24 cellular contexts compared by ENCODE assay signal in genomic region chr2:31660812-31661335, GRCh38.
"Had no signal": no experiment of that assay in that cellular context is flagged by ENCODE, and none has a peak within 500 bp of the region (broad histone marks: within the 10 kb centered on the region; RNA-seq: fewer than 3 reads in every experiment).

No MANE protein-coding gene starts in this region.

- DNase-seq: colonic mucosa; effector CD8-positive, alpha-beta T cell; endodermal cell; heart left ventricle; kidney glomerular epithelial cell; mesenchymal stem cell; mucosa of descending colon; naive B cell; stimulated activated CD4-positive, alpha-beta T cell treated with anti-CD3 and anti-CD28 coated beads, Interleukin-2, amount 100 ng/mL, for 24 hours; stimulated activated CD4-positive, alpha-beta T cell treated with anti-CD3 and anti-CD28 coated beads, Interleukin-4, amount 100 ng/mL, for 24 hours; stimulated activated naive CD4-positive, alpha-beta T cell treated with Interleukin-2 at 50 U/mL for 16 hours; stomach; thyroid gland had no signal

- H3K4me1 ChIP-seq: colonic mucosa, gastroesophageal sphincter, heart left ventricle, parathyroid adenoma, right atrium auricular region, stomach, thyroid gland had no signal

- H2AFZ ChIP-seq: hepatocyte, parathyroid adenoma had no signal

- H3K9me3 ChIP-seq: colonic mucosa, gastroesophageal sphincter, mucosa of descending colon, right atrium auricular region, stomach, thyroid gland had no signal

- H3K4me2 ChIP-seq: hepatocyte had no signal

- H3K4me3 ChIP-seq: colonic mucosa, gastroesophageal sphincter, heart left ventricle, hepatocyte, lung, mucosa of descending colon, right atrium auricular region, stomach, thyroid gland had no signal

- ATAC-seq: esophagus mucosa; gastroesophageal sphincter; heart left ventricle; mucosa of descending colon; natural killer cell treated with Interleukin-12 subunit alpha and Interleukin-12 subunit beta and Interleukin-15 and Interleukin-18, amount 100 ng/mL, for 72 hours; sciatic nerve; stimulated activated effector memory CD8-positive, alpha-beta T cell treated with anti-CD3 and anti-CD28 coated beads, Interleukin-12 subunit alpha, Interleukin-12 subunit beta, amount 100 ng/mL, for 72 hours had no signal

- FAIRE-seq: endothelial cell of umbilical vein, islet of Langerhans had no signal

- H3K36me3 ChIP-seq: colonic mucosa, gastroesophageal sphincter, heart left ventricle, right atrium auricular region, stomach, thyroid gland had no signal

- H3K27me3 ChIP-seq: colonic mucosa, gastroesophageal sphincter, heart left ventricle, hepatocyte, right atrium auricular region, stomach, thyroid gland had no signal

- H3K27ac ChIP-seq: colonic mucosa, gastroesophageal sphincter, heart left ventricle, hepatocyte, parathyroid adenoma, right atrium auricular region, stomach, thyroid gland had no signal

- H3K9ac ChIP-seq: parathyroid adenoma had no signal

- H3K79me2 ChIP-seq: hepatocyte, parathyroid adenoma had no signal
